In the genomic region with DNA sequence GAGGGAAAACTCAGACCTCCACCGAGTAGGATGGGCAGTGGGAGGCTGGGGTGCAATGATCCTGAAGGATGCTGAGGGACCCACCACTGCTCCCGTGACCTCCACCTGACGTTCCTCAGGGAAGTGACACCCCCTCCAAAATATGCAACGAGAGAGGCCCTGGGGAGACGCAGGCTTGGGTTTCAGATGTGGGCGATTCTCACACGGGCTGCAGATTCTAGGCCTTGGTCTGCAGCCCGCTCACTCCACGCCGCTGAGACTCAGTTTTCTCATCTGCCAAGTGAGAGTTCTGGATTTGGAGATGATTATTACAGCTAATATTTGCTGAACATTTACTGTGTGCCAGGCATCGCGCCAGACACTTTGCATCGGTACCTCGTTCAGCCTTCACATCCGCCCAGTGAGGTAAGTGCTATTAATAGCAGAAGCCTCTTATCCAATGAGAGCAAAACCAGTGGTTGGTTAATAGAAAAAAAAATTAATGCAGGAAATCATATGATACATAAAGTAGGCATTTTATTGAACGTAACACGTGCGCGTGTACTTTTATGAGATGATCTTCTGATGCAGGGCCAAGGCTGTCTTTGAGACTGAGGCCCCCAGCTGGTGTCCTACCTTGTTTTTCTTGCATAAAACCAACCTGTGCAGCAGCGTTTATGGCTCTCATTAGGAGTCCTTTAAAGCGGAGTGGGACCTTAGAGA, we compare ENCODE assay signal across 8 cellular contexts.
A peak's percentile ranks its signal among the peaks of the same experiment; 100 is the strongest.
DNase-seq lines count a peak whose midpoint lies in the region; ATAC-seq and TF ChIP-seq lines count a peak whose summit lies in the region.

No MANE protein-coding gene starts in this region.

- ATAC-seq in GM19397 (IDR thresholded peaks at IDR 0.05; ENCODE audit: unreplicated experiment), result peak; percentile 39

- in situ Hi-C loops in ACHN (cut with HindIII; ENCODE audit: low pct_ligation_motif_present, low pct_unique_long_range_greater_than_20kb, low sequenced_read_pairs), result no loop called here

- H3K4me2 ChIP-seq in KMS-11, result peak overlapping the region; percentile 48

- intact Hi-C loops in head of caudate nucleus (cut with DNase I), result no loop called here

- H3K4me1 ChIP-seq in KMS-11 (ENCODE audit: low read depth, poor library complexity, severe bottlenecking), result peaks cover 57% of the 10 kb centered on the region

- H3K27me3 ChIP-seq in KMS-11 (ENCODE audit: insufficient read depth, low read depth), result no peaks in the 10 kb centered on the region

- H4K20me1 ChIP-seq in KMS-11 (ENCODE audit: insufficient read depth), result no peaks in the 10 kb centered on the region

- no peaks in the 10 kb centered on the region for H3K36me3 ChIP-seq in KMS-11 (ENCODE audit: insufficient read depth)

- no peak for TF ChIP-seq CTCF in KMS-11 (conservative IDR thresholded peaks at IDR 0.05; ENCODE audit: low read depth, low read length)

- no peaks in the 10 kb centered on the region for H3K79me2 ChIP-seq in KMS-11 (ENCODE audit: insufficient read depth, low read depth)

- no peak overlapping the region for H3K4me3 ChIP-seq in KMS-11 (IDR thresholded peaks at IDR 0.05; ENCODE audit: insufficient read depth, low read depth, low read length)

- H3K9ac ChIP-seq in KMS-11, result peak overlapping the region; percentile 1; the same call in 1 of the 2 replicates

- DNase-seq in DMS53 treated with DMSO at 0.1 percent for 48 hours (lab: John Stamatoyannopoulos, UW; ENCODE audit: unreplicated experiment) (peak; percentile 81), head of caudate nucleus (peak in 29 of 42 donors; percentile 15 to 80 (median 52)), ACHN (no peak), UCSD-AML1 (lab: John Stamatoyannopoulos, UW; ENCODE audit: unreplicated experiment) (no peak), SW480 (ENCODE audit: low spot score) (no peak)
- peak; percentile 54 to 56 for DNase-seq in activated CD4-positive, alpha-beta T cell treated with anti-CD3 and anti-CD28 coated beads, Interleukin-2, amount 50 U/mL, for 4 hours

- H3K27ac ChIP-seq in KMS-11, result peak overlapping the region; percentile 56

- peak overlapping the region; percentile 38; the same call in 1 of the 2 replicates for H2AFZ ChIP-seq in KMS-11 (ENCODE audit: low read depth)

Comparison
In these comparisons a context has a peak if more than half of its experiments do, and no peak if none do; other contexts are left out.
1. DNase-seq: peak in DMS53 treated with DMSO at 0.1 percent for 48 hours (single experiment), activated CD4-positive, alpha-beta T cell treated with anti-CD3 and anti-CD28 coated beads, Interleukin-2, amount 50 U/mL, for 4 hours (2 of 2) and head of caudate nucleus (29 of 42); none in ACHN (single experiment), UCSD-AML1 (single experiment) and SW480 (single experiment).